Comparison of ENCODE assay signal across 1 cellular context in genomic region chr19:5339950-5340636, GRCh38.
TF ChIP-seq lines count a peak whose summit lies in the region.

No MANE protein-coding gene starts in this region.

TF ChIP-seq in H1, 55 proteins besides CTCF, POLR2A, EP300 and RAD21 (continued from another document):
- no peak for TF ChIP-seq ATF2 (IDR thresholded peaks at IDR 0.05; ENCODE audit: low read length)
- TF ChIP-seq JUN (IDR thresholded peaks at IDR 0.05; ENCODE audit: low read depth, low read length) = no peak
- TF ChIP-seq ASH2L (IDR thresholded peaks at IDR 0.05; ENCODE audit: low read length) = peak; percentile 33
- TF ChIP-seq RBBP5 (IDR thresholded peaks at IDR 0.05; ENCODE audit: borderline replicate concordance, low read depth, low read length) = 0 out of 2 replicates have a peak, but pooled peaks have one; percentile 70
- no peak for TF ChIP-seq TCF12 (IDR thresholded peaks at IDR 0.05; ENCODE audit: low read depth, low read length)
- peak; percentile 66 for TF ChIP-seq TAF1 (IDR thresholded peaks at IDR 0.05; ENCODE audit: low read depth, low read length)
